Comparison of ENCODE assay signal across 24 cellular contexts in the genomic region with DNA sequence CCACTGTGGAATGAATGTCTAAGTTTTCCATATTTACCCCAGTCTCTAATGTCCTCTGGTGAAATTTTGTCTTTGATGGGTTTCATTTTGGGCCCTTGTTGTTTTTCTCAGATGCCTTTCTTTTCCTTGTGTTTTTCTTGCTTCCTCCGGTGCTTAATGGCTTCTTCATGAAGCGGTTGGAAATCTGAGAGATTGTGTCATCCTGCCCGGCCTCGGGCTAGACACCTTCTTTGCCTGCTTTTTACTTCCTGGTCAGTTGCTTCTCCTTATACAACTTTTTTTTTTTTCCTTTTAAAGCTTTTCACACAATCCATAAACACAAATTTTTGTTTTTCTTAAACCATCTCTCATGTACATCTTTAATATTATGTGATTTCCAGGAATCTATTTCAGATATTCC. TPM values are rescaled to one million over a fixed set of nuclear protein-coding genes. Genes with fewer than 3 reads are reported as not detected.
A peak's percentile ranks its signal among the peaks of the same experiment; 100 is the strongest.
DNase-seq lines count a peak whose midpoint lies in the region; ATAC-seq, FAIRE-seq and TF ChIP-seq lines count a peak whose summit lies in the region.
"Had no signal": no experiment of that assay in that cellular context is flagged by ENCODE, and none has a peak within 500 bp of the region (broad histone marks: within the 10 kb centered on the region; RNA-seq: fewer than 3 reads in every experiment).

No MANE protein-coding gene starts in this region.

- no TSS peak for BruUV-seq in GM12878 (replicated peaks; lab: Mats Ljungman, UMichigan)
- no TSS peak for BruUV-seq in PC-3 (replicated peaks; lab: Mats Ljungman, UMichigan)

- no peak for TF ChIP-seq POLR2A in GM12878 (IDR thresholded peaks at IDR 0.05; ENCODE audit: low read depth, low read length)

- H3K27ac ChIP-seq in GM12878 (ENCODE audit: control insufficient read depth, insufficient read depth) (0 out of 2 replicates have a peak overlapping the region, but pooled peaks have one; percentile 25), tibial artery (peak overlapping the region; percentile 95), PC-3 (ENCODE audit: low read length) (no peak overlapping the region)
- H3K27ac ChIP-seq: 22Rv1, prostate gland, testis had no signal

- no peak for FAIRE-seq in GM12878 (lab: Jason Lieb, UNC)

- TF ChIP-seq EP300 in GM12878 (IDR thresholded peaks at IDR 0.05; ENCODE audit: borderline replicate concordance in 1 of 2, control insufficient read depth in 1 of 2, low read depth in 2 of 2, low read length in 2 of 2): no peak

- H2AFZ ChIP-seq in GM12878 (ENCODE audit: control insufficient read depth, low read depth, low read length) (no peak overlapping the region), PC-3 (ENCODE audit: low read length) (no peak overlapping the region)

- peak overlapping the region in 1 of 2 donors; percentile 4 for H3K4me3 Mint-ChIP-seq in activated T-cell treated with anti-CD3 and anti-CD28 coated beads, Interleukin-2, amount 50 U/mL, for 72 hours
- no peak overlapping the region for H3K4me3 Mint-ChIP-seq in memory B cell
- H3K4me3 Mint-ChIP-seq: activated B cell treated with CpG ODN at 0.5 μM for 24 hours; activated CD8-positive, alpha-beta T cell treated with anti-CD3 and anti-CD28 coated beads, Interleukin-2, amount 10 ng/mL, durations not matched to agents 7 days and 5 days; activated naive CD8-positive, alpha-beta T cell treated with anti-CD3 and anti-CD28 coated beads for 36 hours; activated T-cell treated with anti-CD3 and anti-CD28 coated beads, Interleukin-2, amount 50 U/mL, for 4 hours; T-cell had no signal

- H3K9me3 ChIP-seq in GM12878 (replicated peaks; ENCODE audit: control insufficient read depth, insufficient read depth, low read length) (no peaks in the 10 kb centered on the region), tibial artery (no peaks in the 10 kb centered on the region), PC-3 (ENCODE audit: low read length) (no peaks in the 10 kb centered on the region)
- H3K9me3 ChIP-seq: prostate gland, testis had no signal

- H3K9me3 Mint-ChIP-seq in activated T-cell treated with anti-CD3 and anti-CD28 coated beads, Interleukin-2, amount 50 U/mL, for 72 hours: no peaks in the 10 kb centered on the region
- H3K9me3 Mint-ChIP-seq in memory B cell: no peaks in the 10 kb centered on the region
- H3K9me3 Mint-ChIP-seq: activated B cell treated with CpG ODN at 0.5 μM for 24 hours; activated naive CD8-positive, alpha-beta T cell treated with anti-CD3 and anti-CD28 coated beads for 36 hours; activated T-cell treated with anti-CD3 and anti-CD28 coated beads, Interleukin-2, amount 50 U/mL, for 4 hours; naive thymus-derived CD4-positive, alpha-beta T cell; T-cell had no signal

- H4K20me1 ChIP-seq in GM12878 (ENCODE audit: control insufficient read depth, insufficient read depth) (no peaks in the 10 kb centered on the region; the same call in 1 of the 2 replicates), PC-3 (ENCODE audit: low read length) (peaks cover 10% of the 10 kb centered on the region; the same call in 1 of the 2 replicates)

- no peaks in the 10 kb centered on the region for H3K27me3 Mint-ChIP-seq in activated T-cell treated with anti-CD3 and anti-CD28 coated beads, Interleukin-2, amount 50 U/mL, for 72 hours (ENCODE audit: low read depth)
- no peaks in the 10 kb centered on the region for H3K27me3 Mint-ChIP-seq in memory B cell
- H3K27me3 Mint-ChIP-seq: activated B cell treated with CpG ODN at 0.5 μM for 24 hours; activated naive CD8-positive, alpha-beta T cell treated with anti-CD3 and anti-CD28 coated beads for 36 hours; naive thymus-derived CD4-positive, alpha-beta T cell; T-cell had no signal

- WGBS in GM12878 (ENCODE audit: insufficient coverage, insufficient replicate concordance, low lambda C conversion rate, missing lambda C conversion rate): 99% methylated on average over 4 of the region's 4 CpGs

- ATAC-seq in activated T-cell treated with anti-CD3 and anti-CD28 coated beads, Interleukin-2, amount 50 U/mL, for 72 hours (replicated peaks in 1 of 2): no peak
- no peak for ATAC-seq in GM12878
- ATAC-seq in memory B cell (ENCODE audit: low read depth): no peak
- no peak for ATAC-seq in HG03432 (IDR thresholded peaks at IDR 0.05; ENCODE audit: unreplicated experiment)
- ATAC-seq in PC-3: no peak
- ATAC-seq in GM18498 (IDR thresholded peaks at IDR 0.05; ENCODE audit: unreplicated experiment): no peak
- ATAC-seq: activated CD8-positive, alpha-beta T cell treated with anti-CD3 and anti-CD28 coated beads, Interleukin-2, amount 10 ng/mL, durations not matched to agents 7 days and 5 days; activated T-cell treated with anti-CD3 and anti-CD28 coated beads, Interleukin-2, amount 50 U/mL, for 4 hours; esophagus mucosa; naive thymus-derived CD4-positive, alpha-beta T cell; T-cell had no signal

- H3K27me3 ChIP-seq in GM12878 (replicated peaks in 1 of 2; ENCODE audit: control insufficient read depth in 2 of 2, insufficient read depth in 2 of 2, low read length in 1 of 2): no peaks in the 10 kb centered on the region
- H3K27me3 ChIP-seq in tibial artery: no peaks in the 10 kb centered on the region
- H3K27me3 ChIP-seq in PC-3 (ENCODE audit: low read length): no peaks in the 10 kb centered on the region
- H3K27me3 ChIP-seq: testis had no signal

- H3K4me3 ChIP-seq in GM12878 (peak overlapping the region; percentile 39; the same call in 1 of the 2 replicates), tibial artery (no peak overlapping the region), PC-3 (ENCODE audit: low read length) (no peak overlapping the region)
- H3K4me3 ChIP-seq: prostate gland, testis had no signal

- SMC1A ChIA-PET in GM12878 (lab: Charles Lee; ENCODE audit: uncharacterized antibody, unreplicated experiment): interaction anchor here (0.7 to 7.3 kb wide), 15 partner anchors 10 to 176 kb away, joined by 3 to 76 read pairs (median 7); no protein-coding TSS in a partner anchor

- RAD21 ChIA-PET in GM12878 (lab: Charles Lee; ENCODE audit: unreplicated experiment): interaction anchor here (0.8 to 7.2 kb wide), 6 partner anchors 16 to 377 kb away, joined by 3 to 75 read pairs (median 18); no protein-coding TSS in a partner anchor

- no peaks in the 10 kb centered on the region for H3K9me2 ChIP-seq in PC-3 (replicated peaks; ENCODE audit: low read length)

- TF ChIP-seq RAD21 in GM12878 (IDR thresholded peaks at IDR 0.05; ENCODE audit: insufficient read depth, low read depth, low read length): no peak

- H3K4me1 ChIP-seq in GM12878 (ENCODE audit: control insufficient read depth, insufficient read depth, low read length) (peaks cover 24% of the 10 kb centered on the region), tibial artery (peaks cover 0 to 89% (median 71%) of the 10 kb centered on the region in 4 donors), PC-3 (ENCODE audit: insufficient read depth, low read length) (peaks cover 12% of the 10 kb centered on the region)

- peaks cover 97% of the 10 kb centered on the region for H3K79me2 ChIP-seq in GM12878 (ENCODE audit: control insufficient read depth, insufficient read depth, low read length)
- peaks cover 48% of the 10 kb centered on the region for H3K79me2 ChIP-seq in PC-3 (ENCODE audit: low read length)

- no peaks in the 10 kb centered on the region for H3F3A ChIP-seq in PC-3 (ENCODE audit: low read length, unreplicated experiment)

- no peak for DNase-seq in activated T-cell treated with anti-CD3 and anti-CD28 coated beads, Interleukin-2, amount 50 U/mL, for 72 hours
- no peak for DNase-seq in activated T-cell treated with anti-CD3 and anti-CD28 coated beads, Interleukin-2, amount 50 U/mL, for 48 hours
- DNase-seq in GM12878 (ENCODE audit: low read depth, low spot score) (no peak), memory B cell (ENCODE audit: low spot score in 2 of 2) (no peak), tibial artery (no peak), PC-3 (no peak)
- DNase-seq: activated B cell treated with CpG ODN at 0.5 μM for 24 hours; activated CD8-positive, alpha-beta T cell treated with anti-CD3 and anti-CD28 coated beads, Interleukin-2, amount 10 ng/mL, durations not matched to agents 7 days and 5 days; activated naive CD8-positive, alpha-beta T cell treated with anti-CD3 and anti-CD28 coated beads for 36 hours; activated T-cell treated with anti-CD3 and anti-CD28 coated beads, Interleukin-2, amount 50 U/mL, for 4 hours; GOT3; naive thymus-derived CD4-positive, alpha-beta T cell; NCI-H1048; NCI-H2107; NCI-H510A treated with DMSO at 0.1 percent for 48 hours; SHP77 treated with DMSO at 0.1 percent for 48 hours; stimulated activated CD4-positive, alpha-beta T cell treated with anti-CD3 and anti-CD28 coated beads, Interleukin-12 subunit alpha, Interleukin-12 subunit beta, amount 100 ng/mL, for 4 hours; T-cell; testis had no signal

- CTCF ChIA-PET in GM12878 (lab: Yijun Ruan, JAX): interaction anchor here (1.0 to 3.7 kb wide), 7 partner anchors 33 to 377 kb away, joined by 3 to 16 read pairs (median 4); no protein-coding TSS in a partner anchor
- CTCF ChIA-PET in PC-3 (lab: Charles Lee): no interaction called here

- no peak for TF ChIP-seq CTCF in GM12878 (IDR thresholded peaks at IDR 0.05 in 2 of 3, conservative IDR thresholded peaks at IDR 0.05 in 1 of 3; ENCODE audit: control insufficient read depth in 2 of 3, extremely low read depth in 1 of 3, insufficient read depth in 1 of 3, low read depth in 3 of 3, low read length in 3 of 3)
- no peak for TF ChIP-seq CTCF in tibial artery (IDR thresholded peaks at IDR 0.05)
- no peak for TF ChIP-seq CTCF in PC-3 (conservative IDR thresholded peaks at IDR 0.05; ENCODE audit: low read depth, low read length)

- intact Hi-C loops in GM12878 (cut with micrococcal nuclease; ENCODE audit: unreplicated experiment): loop anchor here (10.0 kb wide), 1 partner anchor 1068 kb away; no protein-coding TSS in a partner anchor
- intact Hi-C loops in tibial artery (cut with DNase I; ENCODE audit: low total_unique reads): loop anchor here (10.0 kb wide), 1 partner anchor 108 kb away; no protein-coding TSS in a partner anchor
- intact Hi-C loops in PC-3 (cut with micrococcal nuclease): no loop called here

- H3K36me3 Mint-ChIP-seq in activated T-cell treated with anti-CD3 and anti-CD28 coated beads, Interleukin-2, amount 50 U/mL, for 72 hours (ENCODE audit: insufficient read depth in 2 of 2): peaks cover 8 to 26% of the 10 kb centered on the region in 2 donors
- peaks cover 13% of the 10 kb centered on the region for H3K36me3 Mint-ChIP-seq in memory B cell

- peaks cover 93% of the 10 kb centered on the region for H3K4me1 Mint-ChIP-seq in activated T-cell treated with anti-CD3 and anti-CD28 coated beads, Interleukin-2, amount 50 U/mL, for 72 hours (ENCODE audit: low read depth)
- peaks cover 59% of the 10 kb centered on the region for H3K4me1 Mint-ChIP-seq in memory B cell

- H3K4me2 ChIP-seq in GM12878 (ENCODE audit: control insufficient read depth, insufficient read depth) (peak overlapping the region; percentile 53), PC-3 (ENCODE audit: low read length) (no peak overlapping the region)

- POLR2A ChIA-PET in GM12878 (lab: Charles Lee): interaction anchor here (0.5 to 1.9 kb wide), 3 partner anchors 88 to 368 kb away, joined by 3 to 6 read pairs (median 4); no protein-coding TSS in a partner anchor
- POLR2A ChIA-PET in PC-3 (lab: Charles Lee; ENCODE audit: unreplicated experiment): no interaction called here

- in situ Hi-C loops in GM12878 (cut with MboI): no loop called here

- H3K9ac ChIP-seq in GM12878 (ENCODE audit: control insufficient read depth, insufficient read depth, low read length) (no peak overlapping the region), PC-3 (ENCODE audit: low read length) (no peak overlapping the region)

- H3K27ac Mint-ChIP-seq in activated T-cell treated with anti-CD3 and anti-CD28 coated beads, Interleukin-2, amount 50 U/mL, for 72 hours: peak overlapping the region; percentile 36
- peak overlapping the region; percentile 21 for H3K27ac Mint-ChIP-seq in memory B cell
- H3K27ac Mint-ChIP-seq: activated B cell treated with CpG ODN at 0.5 μM for 24 hours; activated CD8-positive, alpha-beta T cell treated with anti-CD3 and anti-CD28 coated beads, Interleukin-2, amount 10 ng/mL, durations not matched to agents 7 days and 5 days; activated naive CD8-positive, alpha-beta T cell treated with anti-CD3 and anti-CD28 coated beads for 36 hours had no signal

- H3K36me3 ChIP-seq in GM12878 (ENCODE audit: control insufficient read depth in 2 of 2, insufficient read depth in 2 of 2, low read length in 1 of 2): peaks cover 6 to 17% of the 10 kb centered on the region in 2 experiments; a peak in 3 of 4 replicates
- H3K36me3 ChIP-seq in tibial artery: no peaks in the 10 kb centered on the region
- no peaks in the 10 kb centered on the region for H3K36me3 ChIP-seq in PC-3 (ENCODE audit: low read depth, low read length)
- H3K36me3 ChIP-seq: prostate gland had no signal

RNA-seq across cellular contexts. Expression of gene ETV6, which starts 7.1 kb away (rescaled TPM):
- total RNA-seq in activated T-cell treated with anti-CD3 and anti-CD28 coated beads, Interleukin-2, amount 50 U/mL, for 72 hours: 100 to 1,000 TPM; 102 to 110 TPM
- 109 and 115 TPM in 2 replicates for total RNA-seq in GM12878 (2013; cell fraction: nucleolus; rRNA removed)
- total RNA-seq in GM12878 (2014; rRNA removed) (24.0 and 24.9 TPM in 2 replicates), GM12878 (2014; rRNA removed; fragmentation: Illumina TruSeq; extraction: Trizol) (26.3 and 28.4 TPM in 2 replicates), GM12878 (2021) (69.7 and 74.8 TPM in 2 replicates), PC-3 (2014; rRNA removed) (5.0 and 6.6 TPM in 2 replicates)
- 18.0 TPM for polyA plus RNA-seq in GM12878 (2011; ENCODE audit: low read depth)
- polyA plus RNA-seq in GM12878 (2011; rRNA removed) (27.2 and 29.7 TPM in 2 replicates), GM12878 (2014; fragmentation: Illumina TruSeq; extraction: Trizol) (32.6 and 34.6 TPM in 2 replicates), GM12878 (2014; fragmentation: Nextera tagmentation; extraction: Ambion mirVana) (10 to 100 TPM in 1 of 2 experiments, 1 to 10 TPM in 1; 6.6 to 10.4 TPM), GM12878 (2014; rRNA removed) (25.1 and 26.3 TPM in 2 replicates), GM12878 (2016; fragmentation: Nextera tagmentation; extraction: Ambion mirVana) (10 to 100 TPM in 1 of 2 experiments, 1 to 10 TPM in 1; 7.8 to 12.5 TPM)
- polyA plus RNA-seq in GM12878 (2011; cell fraction: cytosol; rRNA removed): 21.0 and 26.5 TPM in 2 replicates
- 53.6 and 57.2 TPM in 2 replicates for polyA plus RNA-seq in GM12878 (2011; cell fraction: nucleus; rRNA removed)
- 22.0 and 25.1 TPM in 2 replicates for polyA plus RNA-seq in GM12878 (2012)
- polyA minus RNA-seq in GM12878 (2011; rRNA and poly(A)+ RNA removed): 52.2 and 65.0 TPM in 2 replicates
- polyA minus RNA-seq in GM12878 (2011; cell fraction: cytosol; rRNA and poly(A)+ RNA removed): 23.9 and 25.7 TPM in 2 replicates
- polyA minus RNA-seq in GM12878 (2011; cell fraction: nucleus; rRNA and poly(A)+ RNA removed): 74.2 and 133 TPM in 2 replicates
